ENCODE assay signal across 8 cellular contexts in genomic region chr20:17571967-17572638, GRCh38. TPM values are rescaled to one million over a fixed set of nuclear protein-coding genes. Genes with fewer than 3 reads are reported as not detected.
DNase-seq lines count a peak whose midpoint lies in the region; ATAC-seq and TF ChIP-seq lines count a peak whose summit lies in the region.

No MANE protein-coding gene starts in this region.

- TF ChIP-seq CTCF in epithelial cell of proximal tubule (conservative IDR thresholded peaks at IDR 0.05; ENCODE audit: low read depth, low read length), result no peak
- no peak for TF ChIP-seq CTCF in progenitor cell of endocrine pancreas (IDR thresholded peaks at IDR 0.05; ENCODE audit: unreplicated experiment)

- peaks cover 38% of the 10 kb centered on the region for H3K4me1 ChIP-seq in ES-I3 (ENCODE audit: insufficient read depth, low read length)

- peak overlapping the region; percentile 68 for H3K4me3 Mint-ChIP-seq in progenitor cell of endocrine pancreas (ENCODE audit: low read depth)
- no peak overlapping the region for H3K4me3 Mint-ChIP-seq in stimulated activated memory B cell treated with anti-CD40 and anti-IgM and Interleukin-4, amounts not matched to agents 10 μg/mL and 1 μg/mL and 100 μg/mL, for 72 hours

- H3K9me3 ChIP-seq in ES-I3 (ENCODE audit: control insufficient read depth, insufficient read depth, low read length), result no peaks in the 10 kb centered on the region

- H3K9ac ChIP-seq in ES-I3 (ENCODE audit: low read depth, low read length), result peak overlapping the region; percentile 93

- H3K4me1 Mint-ChIP-seq in progenitor cell of endocrine pancreas (ENCODE audit: low read depth), result peaks cover 43% of the 10 kb centered on the region
- H3K4me1 Mint-ChIP-seq in stimulated activated memory B cell treated with anti-CD40 and anti-IgM and Interleukin-4, amounts not matched to agents 10 μg/mL and 1 μg/mL and 100 μg/mL, for 72 hours, result peaks cover 18% of the 10 kb centered on the region

- peak overlapping the region; percentile 95 for H3K4me3 ChIP-seq in epithelial cell of proximal tubule (ENCODE audit: low read depth, low read length)

- peaks cover 2% of the 10 kb centered on the region for H3K36me3 Mint-ChIP-seq in progenitor cell of endocrine pancreas (ENCODE audit: insufficient read depth)
- H3K36me3 Mint-ChIP-seq in stimulated activated memory B cell treated with anti-CD40 and anti-IgM and Interleukin-4, amounts not matched to agents 10 μg/mL and 1 μg/mL and 100 μg/mL, for 72 hours, result no peaks in the 10 kb centered on the region

- H3K36me3 ChIP-seq in ES-I3 (ENCODE audit: insufficient read depth, low read length), result no peaks in the 10 kb centered on the region

- no peaks in the 10 kb centered on the region for H3K27me3 Mint-ChIP-seq in progenitor cell of endocrine pancreas
- H3K27me3 Mint-ChIP-seq in stimulated activated memory B cell treated with anti-CD40 and anti-IgM and Interleukin-4, amounts not matched to agents 10 μg/mL and 1 μg/mL and 100 μg/mL, for 72 hours, result no peaks in the 10 kb centered on the region

- DNase-seq in NCI-H748 (lab: John Stamatoyannopoulos, UW; ENCODE audit: unreplicated experiment) (peak; percentile 93), epithelial cell of proximal tubule (ENCODE audit: low read depth) (no peak), progenitor cell of endocrine pancreas (ENCODE audit: low spot score, unreplicated experiment) (no peak), NCI-H1436 treated with DMSO at 0.1 percent for 48 hours (lab: John Stamatoyannopoulos, UW) (no peak)
- no peak for DNase-seq in activated CD4-positive, alpha-beta T cell treated with anti-CD3 and anti-CD28 coated beads, Interleukin-2, amount 50 U/mL, for 1 hour

- H3K9me3 Mint-ChIP-seq in progenitor cell of endocrine pancreas (ENCODE audit: low read depth), result no peaks in the 10 kb centered on the region
- no peaks in the 10 kb centered on the region for H3K9me3 Mint-ChIP-seq in stimulated activated memory B cell treated with anti-CD40 and anti-IgM and Interleukin-4, amounts not matched to agents 10 μg/mL and 1 μg/mL and 100 μg/mL, for 72 hours

- H3K27ac Mint-ChIP-seq in progenitor cell of endocrine pancreas, result peak overlapping the region; percentile 12
- H3K27ac Mint-ChIP-seq in stimulated activated memory B cell treated with anti-CD40 and anti-IgM and Interleukin-4, amounts not matched to agents 10 μg/mL and 1 μg/mL and 100 μg/mL, for 72 hours, result no peak overlapping the region

- ATAC-seq in stimulated activated memory B cell treated with anti-CD40 and anti-IgM and Interleukin-4, amounts not matched to agents 10 μg/mL and 1 μg/mL and 100 μg/mL, for 72 hours, result no peak
- no peak for ATAC-seq in GM21381 (IDR thresholded peaks at IDR 0.05; ENCODE audit: unreplicated experiment)

RNA-seq across cellular contexts. Expression of gene DSTN, which starts 2.2 kb away (rescaled TPM):
- total RNA-seq in epithelial cell of proximal tubule, result 313 and 317 TPM in 2 replicates
- total RNA-seq in progenitor cell of endocrine pancreas, result 199 and 201 TPM in 2 replicates

RNA-seq across cellular contexts. Expression of gene BFSP1, which starts 40.9 kb away (rescaled TPM):
- total RNA-seq in epithelial cell of proximal tubule (2.3 and 4.4 TPM in 2 replicates), progenitor cell of endocrine pancreas (4.2 and 4.8 TPM in 2 replicates)
